Comparison of ENCODE assay signal across 9 cellular contexts in genomic region chr11:75311858-75312288, GRCh38. TPM values are rescaled to one million over a fixed set of nuclear protein-coding genes. Genes with fewer than 3 reads are reported as not detected.
A peak's percentile ranks its signal among the peaks of the same experiment; 100 is the strongest.
DNase-seq lines count a peak whose midpoint lies in the region; ATAC-seq and TF ChIP-seq lines count a peak whose summit lies in the region.
"Had no signal": no experiment of that assay in that cellular context is flagged by ENCODE, and none has a peak within 500 bp of the region (broad histone marks: within the 10 kb centered on the region; RNA-seq: fewer than 3 reads in every experiment).

No MANE protein-coding gene starts in this region.

- H3K4me1 ChIP-seq in adipocyte (ENCODE audit: control insufficient read depth, insufficient read depth, low read length) (peaks cover 53% of the 10 kb centered on the region), heart right ventricle (peaks cover 18 to 77% (median 55%) of the 10 kb centered on the region in 9 donors), parathyroid adenoma (no peaks in the 10 kb centered on the region)

- no peak overlapping the region for H3K4me2 ChIP-seq in parathyroid adenoma (ENCODE audit: low read length)

- no peaks in the 10 kb centered on the region for H3K36me3 ChIP-seq in adipocyte (ENCODE audit: control insufficient read depth, insufficient read depth, low read length, severe bottlenecking)
- H3K36me3 ChIP-seq in heart right ventricle: peaks cover 0 to 14% (median 0%) of the 10 kb centered on the region in 9 donors
- H3K36me3 ChIP-seq in parathyroid adenoma (ENCODE audit: control insufficient read depth, insufficient read depth, low read length): no peaks in the 10 kb centered on the region

- H3K27ac ChIP-seq in heart right ventricle (peak overlapping the region; percentile 76 to 99 (median 93)), parathyroid adenoma (peak overlapping the region; percentile 70)

- H3K9ac ChIP-seq in adipocyte (ENCODE audit: low read length) (peak overlapping the region; percentile 98), parathyroid adenoma (no peak overlapping the region)

- no peaks in the 10 kb centered on the region for H3K79me2 ChIP-seq in parathyroid adenoma

- DNase-seq in AG20443 (ENCODE audit: low spot score) (peak; percentile 73), adipocyte (ENCODE audit: low read depth) (peak; percentile 4), heart right ventricle (peak; percentile 83 to 91), GM10266 (ENCODE audit: extremely low spot score) (no peak)
- DNase-seq in activated CD4-positive, alpha-beta T cell treated with anti-CD3 and anti-CD28 coated beads, Interleukin-2, amount 50 U/mL, for 4 hours: no peak
- no peak for DNase-seq in effector CD4-positive, alpha-beta T cell
- DNase-seq: CD4-positive, CD25-positive, alpha-beta regulatory T cell had no signal

- H3K4me3 ChIP-seq in adipocyte (ENCODE audit: low read length) (peak overlapping the region; percentile 85), heart right ventricle (peak overlapping the region; percentile 10 to 61 (median 54)), parathyroid adenoma (ENCODE audit: low read depth, low read length) (no peak overlapping the region)

- peak in 1 of 9 donors; percentile 6 for TF ChIP-seq CTCF in heart right ventricle (IDR thresholded peaks at IDR 0.05)
- no peak for TF ChIP-seq CTCF in parathyroid adenoma (IDR thresholded peaks at IDR 0.05)
- TF ChIP-seq CTCF in GM10266 (IDR thresholded peaks at IDR 0.05; ENCODE audit: control insufficient read depth, insufficient read depth, low read depth, missing control alignments): no peak

- 41 to 61% methylated on average over 13 of the region's 13 CpGs for WGBS in heart right ventricle, 2 donors

- intact Hi-C loops in heart right ventricle (cut with DNase I): loop anchor here in 1 of 10 donors (5.0 kb wide), 1 partner anchor 35 kb away; no protein-coding TSS in a partner anchor

- peak; percentile 82 to 93 (median 92) for ATAC-seq in heart right ventricle
- no peak for ATAC-seq in GM21528 (IDR thresholded peaks at IDR 0.05; ENCODE audit: low FRiP score, unreplicated experiment)

- H3K27me3 ChIP-seq in adipocyte (replicated peaks; ENCODE audit: control insufficient read depth, insufficient read depth, low read length) (no peaks in the 10 kb centered on the region), heart right ventricle (no peaks in the 10 kb centered on the region), parathyroid adenoma (ENCODE audit: control insufficient read depth, insufficient read depth, low read length) (no peaks in the 10 kb centered on the region)

- no peaks in the 10 kb centered on the region for H3K9me3 ChIP-seq in adipocyte (ENCODE audit: control insufficient read depth, low read length)
- no peaks in the 10 kb centered on the region for H3K9me3 ChIP-seq in heart right ventricle
- no peaks in the 10 kb centered on the region for H3K9me3 ChIP-seq in parathyroid adenoma (ENCODE audit: control insufficient read depth, low read length)

- no peak overlapping the region for H2AFZ ChIP-seq in parathyroid adenoma

RNA-seq across cellular contexts. Expression of gene ARRB1, which starts 39.6 kb away (rescaled TPM):
- total RNA-seq in heart right ventricle: 10 to 100 TPM; 14.4 to 33.9 (median 21.7) TPM
- polyA plus RNA-seq in heart right ventricle: 1 to 10 TPM; 8.1 to 8.9 TPM

Comparison
In these comparisons a context has a peak if more than half of its experiments do, and no peak if none do; other contexts are left out.
1. DNase-seq: peak in AG20443 (single experiment), adipocyte (single experiment) and heart right ventricle (2 of 2); none in activated CD4-positive, alpha-beta T cell treated with anti-CD3 and anti-CD28 coated beads, Interleukin-2, amount 50 U/mL, for 4 hours (0 of 2), GM10266 (single experiment) and effector CD4-positive, alpha-beta T cell (single experiment).